8 cellular contexts compared by ENCODE assay signal in the genomic region with DNA sequence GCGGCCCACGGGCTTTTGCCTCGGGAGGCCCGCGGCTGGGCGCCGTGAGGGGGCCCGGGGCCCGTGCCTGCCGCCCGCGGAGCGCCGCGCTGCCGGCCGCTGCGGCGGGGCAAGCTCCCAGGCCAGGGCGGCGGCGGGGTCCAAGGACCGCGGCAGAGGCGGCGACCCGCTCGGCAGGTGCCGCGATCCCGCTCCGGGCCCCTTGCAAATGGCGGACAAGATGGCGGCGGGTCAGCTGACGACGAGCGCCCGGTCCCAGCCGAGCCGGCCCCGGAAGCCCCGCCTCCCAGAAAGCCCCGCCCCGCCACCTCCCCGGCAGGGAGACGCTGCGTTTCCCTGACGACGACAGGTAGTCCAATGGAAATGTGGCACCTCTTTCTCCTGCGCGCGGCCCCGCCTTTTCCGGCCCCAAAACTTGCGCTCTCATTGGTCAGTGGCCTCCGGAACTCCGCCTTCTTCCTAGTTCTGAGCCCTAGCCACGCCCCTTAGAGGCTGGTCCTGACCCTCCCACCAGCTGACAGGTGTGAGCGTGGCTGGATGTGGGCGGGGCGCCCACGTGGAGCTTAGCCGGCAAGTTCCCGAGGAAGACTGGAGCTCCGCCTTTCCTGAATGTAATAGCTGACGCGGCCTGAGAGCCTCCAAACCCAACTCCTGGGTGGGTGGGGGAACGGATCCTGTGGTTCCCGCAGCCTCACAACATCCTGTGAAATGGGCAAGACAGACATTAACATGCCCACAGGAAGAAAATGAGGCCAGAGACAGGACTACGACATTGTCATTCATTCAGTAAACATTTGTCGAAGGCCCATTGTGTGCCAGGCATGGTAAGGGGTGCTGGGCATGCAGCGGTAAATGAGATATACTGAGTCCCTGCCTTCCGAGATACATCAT. TPM values are rescaled to one million over a fixed set of nuclear protein-coding genes. Genes with fewer than 3 reads are reported as not detected.
A peak's percentile ranks its signal among the peaks of the same experiment; 100 is the strongest.
DNase-seq lines count a peak whose midpoint lies in the region; ATAC-seq, FAIRE-seq and TF ChIP-seq lines count a peak whose summit lies in the region.

Gene AP3D1 (minus strand): TSS at position 228 of the 891 bp plus-strand sequence. CDS start 232 bp downstream, outside the sequence.

- peak; percentile 98 for FAIRE-seq in endothelial cell of umbilical vein (lab: Jason Lieb, UNC)

- H3K4me3 ChIP-seq in IMR-90 (ENCODE audit: insufficient read depth, low read depth, low read length) (peak within 1 kb of the TSS; percentile 99), endothelial cell of umbilical vein (replicated peaks in 1 of 3; ENCODE audit: insufficient read depth in 1 of 3, low read depth in 1 of 3, low read length in 3 of 3) (peak within 1 kb of the TSS; percentile 60 to 96 (median 61))

- H3K36me3 ChIP-seq in IMR-90 (ENCODE audit: control insufficient read depth, insufficient read depth, low read length) (peaks cover 6% of the 10 kb centered on the region), endothelial cell of umbilical vein (ENCODE audit: control insufficient read depth in 2 of 2, extremely low read depth in 1 of 2, insufficient read depth in 2 of 2, low read length in 2 of 2) (peaks cover 0 to 2% of the 10 kb centered on the region in 2 experiments)

- H2BK15ac ChIP-seq in IMR-90 (ENCODE audit: low read depth, low read length): peak within 1 kb of the TSS; percentile 81; the same call in 1 of the 3 replicates

- peak within 1 kb of the TSS; percentile 90 for H4K5ac ChIP-seq in IMR-90 (ENCODE audit: low read depth, low read length)

- H3K4ac ChIP-seq in IMR-90 (ENCODE audit: low read depth, low read length): peak within 1 kb of the TSS; percentile 99

- peak within 1 kb of the TSS; percentile 0; the same call in 1 of the 2 replicates for H2BK20ac ChIP-seq in IMR-90 (ENCODE audit: low read depth, low read length)

- no peak for TF ChIP-seq CTCF in IMR-90 (conservative IDR thresholded peaks at IDR 0.05; ENCODE audit: low read depth, low read length)
- TF ChIP-seq CTCF in endothelial cell of umbilical vein (IDR thresholded peaks at IDR 0.05; ENCODE audit: extremely low read depth in 1 of 2, insufficient read depth in 1 of 2, low read depth in 1 of 2, low read length in 2 of 2): no peak

- WGBS in IMR-90 (ENCODE audit: extremely low coverage in 2 of 2, insufficient read length in 1 of 2), 2 experiments: 5% methylated on average over 31 of the region's 74 CpGs; no CpG with 5 or more reads in 1 of the 2 experiments

- DNase-seq in DMS 273 (lab: John Stamatoyannopoulos, UW; ENCODE audit: unreplicated experiment) (peak; percentile 100), IMR-90 (peak; percentile 100), OCI-M1 (lab: John Stamatoyannopoulos, UW) (peak; percentile 98), activated T-cell treated with anti-CD3 and anti-CD28 coated beads for 24 hours (ENCODE audit: low read depth) (peak; percentile 100), endothelial cell of umbilical vein (ENCODE audit: low read depth, low spot score) (peak; percentile 100), midbrain (lab: John Stamatoyannopoulos, UW) (peak; percentile 98)
- DNase-seq in stimulated activated CD8-positive, alpha-beta memory T cell treated with anti-CD3 and anti-CD28 coated beads, Interleukin-2, amount 100 ng/mL, for 1 hour (ENCODE audit: low read depth in 2 of 2): peak; percentile 99

- H3K9me1 ChIP-seq in IMR-90 (ENCODE audit: insufficient read depth, low read length) (peaks cover 7% of the 10 kb centered on the region; the same call in 1 of the 2 replicates), endothelial cell of umbilical vein (replicated peaks; ENCODE audit: control insufficient read depth, extremely low read depth, insufficient read depth, low read length) (no peaks in the 10 kb centered on the region)

- H3K4me2 ChIP-seq in IMR-90 (ENCODE audit: low read depth, low read length): peak within 1 kb of the TSS; percentile 97
- H3K4me2 ChIP-seq in endothelial cell of umbilical vein (ENCODE audit: insufficient read depth, low read length): peak within 1 kb of the TSS; percentile 69

- H3K27ac ChIP-seq in IMR-90 (ENCODE audit: insufficient read depth, low read length) (peak within 1 kb of the TSS; percentile 97), endothelial cell of umbilical vein (ENCODE audit: insufficient read depth, low read depth, low read length) (peak within 1 kb of the TSS; percentile 75)

- H3K9me3 ChIP-seq in IMR-90 (ENCODE audit: control insufficient read depth, insufficient read depth, low read length) (no peaks in the 10 kb centered on the region), endothelial cell of umbilical vein (replicated peaks; ENCODE audit: control insufficient read depth, insufficient read depth, low read length) (no peaks in the 10 kb centered on the region)

- peak within 1 kb of the TSS; percentile 91 for H2AFZ ChIP-seq in IMR-90 (replicated peaks; ENCODE audit: low read length, poor library complexity)
- H2AFZ ChIP-seq in endothelial cell of umbilical vein (ENCODE audit: low read depth, low read length): peak within 1 kb of the TSS; percentile 41

- CTCF ChIA-PET in IMR-90 (lab: Yijun Ruan, JAX): interaction anchor here (0.6 to 1.0 kb wide), 4 partner anchors 84 to 165 kb away, joined by 3 to 4 read pairs (median 3); no protein-coding TSS in a partner anchor
- CTCF ChIA-PET in endothelial cell of umbilical vein (lab: Charles Lee): interaction anchor here (0.6 to 1.4 kb wide), 9 partner anchors 20 to 460 kb away, joined by 3 to 7 read pairs (median 3); no protein-coding TSS in a partner anchor

- peaks cover 41% of the 10 kb centered on the region for H4K20me1 ChIP-seq in IMR-90 (ENCODE audit: insufficient read depth, low read length)
- no peaks in the 10 kb centered on the region for H4K20me1 ChIP-seq in endothelial cell of umbilical vein (replicated peaks; ENCODE audit: control insufficient read depth, extremely low read depth, insufficient read depth, low read length)

- in situ Hi-C loops in IMR-90 (cut with MboI; ENCODE audit: low sequenced_read_pairs): loop anchor here (10.0 kb wide), 2 partner anchors 163 to 243 kb away; no protein-coding TSS in a partner anchor

- H3K27me3 ChIP-seq in IMR-90 (ENCODE audit: control insufficient read depth, insufficient read depth, low read length) (no peaks in the 10 kb centered on the region), endothelial cell of umbilical vein (ENCODE audit: control insufficient read depth in 2 of 2, insufficient read depth in 2 of 2, low read length in 2 of 2) (no peaks in the 10 kb centered on the region)

- H4K91ac ChIP-seq in IMR-90 (ENCODE audit: insufficient read depth, low read depth, low read length): peak within 1 kb of the TSS; percentile 95

- peaks cover 43% of the 10 kb centered on the region for H3K79me2 ChIP-seq in endothelial cell of umbilical vein (ENCODE audit: control insufficient read depth, insufficient read depth, low read length)

- intact Hi-C loops in IMR-90 (cut with micrococcal nuclease) (loop anchor here (5.0 kb wide), 1 partner anchor 134 kb away; the partner anchor contains the start of gene BTBD2), endothelial cell of umbilical vein (cut with micrococcal nuclease) (loop anchor here (1.0 to 2.0 kb wide), 3 partner anchors 55 to 223 kb away; partner anchors contain the start of genes IZUMO4 and MOB3A)

- no TSS peak for BruUV-seq in IMR-90 (replicated peaks; lab: Mats Ljungman, UMichigan)
- no TSS peak for BruUV-seq in endothelial cell of umbilical vein (replicated peaks; lab: Mats Ljungman, UMichigan)

- peak within 1 kb of the TSS; percentile 88 for H2BK5ac ChIP-seq in IMR-90 (ENCODE audit: low read depth, low read length, poor library complexity, severe bottlenecking)

- TF ChIP-seq RAD21 in IMR-90 (IDR thresholded peaks at IDR 0.05; ENCODE audit: low read length): no peak

- ATAC-seq in GM21528 (IDR thresholded peaks at IDR 0.05; ENCODE audit: low FRiP score, unreplicated experiment) (peak; percentile 85), IMR-90 (ENCODE audit: low read depth) (peak; percentile 95)

- peak; percentile 52; the same call in 1 of the 2 replicates for TF ChIP-seq POLR2A in IMR-90 (IDR thresholded peaks at IDR 0.05; ENCODE audit: low read depth, low read length)
- TF ChIP-seq POLR2A in endothelial cell of umbilical vein (IDR thresholded peaks at IDR 0.05; ENCODE audit: low read depth, low read length): no peak

- dilution Hi-C loops in IMR-90 (cut with HindIII; ENCODE audit: low sequenced_read_pairs, unreplicated experiment) (no loop called here), endothelial cell of umbilical vein (cut with MboI; ENCODE audit: extremely low pct_ligation_motif_present, low sequenced_read_pairs) (no loop called here)

- H3K9ac ChIP-seq in IMR-90 (ENCODE audit: low read depth, low read length) (peak within 1 kb of the TSS; percentile 99), endothelial cell of umbilical vein (replicated peaks; ENCODE audit: extremely low read depth, insufficient read depth, low read length) (peak within 1 kb of the TSS; percentile 94)

- POLR2A ChIA-PET in IMR-90 (lab: Charles Lee; ENCODE audit: unreplicated experiment) (interaction anchor here (0.7 kb wide), 1 partner anchor 138 kb away, joined by 5 read pairs; no protein-coding TSS in a partner anchor), endothelial cell of umbilical vein (lab: Charles Lee) (interaction anchor here (1.0 to 1.3 kb wide), 2 partner anchors 88 to 324 kb away, joined by 3 to 4 read pairs; partner anchors contain the start of gene GADD45B)

- peak within 1 kb of the TSS; percentile 92 to 95 for H4K8ac ChIP-seq in IMR-90 (ENCODE audit: low read depth in 2 of 2, low read length in 2 of 2)

- peak within 1 kb of the TSS; percentile 94 for H3K23ac ChIP-seq in IMR-90 (ENCODE audit: low read depth, low read length)

- H3K79me1 ChIP-seq in IMR-90 (ENCODE audit: low read depth in 1 of 2, low read length in 2 of 2): peaks cover 0 to 31% of the 10 kb centered on the region in 2 experiments; a peak in 2 of 4 replicates

- H3K18ac ChIP-seq in IMR-90 (ENCODE audit: low read depth, low read length): peak within 1 kb of the TSS; percentile 53

- peaks cover 10% of the 10 kb centered on the region for H3K4me1 ChIP-seq in IMR-90 (ENCODE audit: control insufficient read depth, insufficient read depth, low read length)
- peaks cover 8% of the 10 kb centered on the region for H3K4me1 ChIP-seq in endothelial cell of umbilical vein (ENCODE audit: control insufficient read depth, extremely low read depth, insufficient read depth, low read length)

- peak within 1 kb of the TSS; percentile 82 for H3K56ac ChIP-seq in IMR-90 (ENCODE audit: extremely low read depth, insufficient read depth, low read length)

- peak within 1 kb of the TSS; percentile 100 for H2AK9ac ChIP-seq in IMR-90 (replicated peaks; ENCODE audit: low read depth, low read length, poor library complexity)

- H2BK120ac ChIP-seq in IMR-90 (ENCODE audit: low read depth, low read length): peak within 1 kb of the TSS; percentile 73; the same call in 1 of the 2 replicates

- peak within 1 kb of the TSS; percentile 91 for H2AK5ac ChIP-seq in IMR-90 (ENCODE audit: low read depth, low read length)

- peak within 1 kb of the TSS; percentile 99 for H3K14ac ChIP-seq in IMR-90 (replicated peaks; ENCODE audit: low read depth, low read length)

RNA-seq across cellular contexts. Expression of gene AP3D1, which starts in this region (rescaled TPM):
- total RNA-seq in IMR-90 (2012; rRNA removed) (75.3 and 76.1 TPM in 2 replicates), endothelial cell of umbilical vein (137 and 143 TPM in 2 replicates)
- polyA plus RNA-seq in IMR-90 (2012; rRNA removed) (129 and 132 TPM in 2 replicates), endothelial cell of umbilical vein (123 and 130 TPM in 2 replicates)
- polyA plus RNA-seq in IMR-90 (2012; cell fraction: cytosol; rRNA removed): 112 and 149 TPM in 2 replicates
- 165 and 397 TPM in 2 replicates for polyA plus RNA-seq in IMR-90 (2012; cell fraction: nucleus; rRNA removed; ENCODE audit: low replicate concordance)
- 123 and 130 TPM in 2 replicates for polyA plus RNA-seq in endothelial cell of umbilical vein (2011; cell fraction: cytosol; rRNA removed)
- polyA plus RNA-seq in endothelial cell of umbilical vein (2011; cell fraction: nucleus; rRNA removed): 207 and 256 TPM in 2 replicates
- 148 and 165 TPM in 2 replicates for polyA plus RNA-seq in endothelial cell of umbilical vein (2012)
- polyA minus RNA-seq in endothelial cell of umbilical vein: 186 and 190 TPM in 2 replicates
- polyA minus RNA-seq in endothelial cell of umbilical vein (2011; cell fraction: cytosol; rRNA and poly(A)+ RNA removed): 36.4 TPM
- polyA minus RNA-seq in endothelial cell of umbilical vein (2011; cell fraction: nucleus; rRNA and poly(A)+ RNA removed): 78.8 and 90.3 TPM in 2 replicates

Comparison
In these comparisons a context has a peak if more than half of its experiments do, and no peak if none do; other contexts are left out.
1. Peak in every context shown above with its lines: DNase-seq, ATAC-seq, H3K4me3 ChIP-seq and H3K27ac ChIP-seq.